In genomic region chr11:16598032-16598431, GRCh38 we compare ENCODE assay signal across 34 cellular contexts.
"Had no signal": no experiment of that assay in that cellular context is flagged by ENCODE, and none has a peak within 500 bp of the region (broad histone marks: within the 10 kb centered on the region; RNA-seq: fewer than 3 reads in every experiment).

No MANE protein-coding gene starts in this region.

- H3K36me3 ChIP-seq: MG63 had no signal

- H3K9ac ChIP-seq: KMS-11 had no signal

- H3K27ac ChIP-seq: KMS-11 had no signal

- H3K4me2 ChIP-seq: KMS-11 had no signal

- DNase-seq: Karpas-422, Kasumi-1, MG63, MM.1S, MV-4-11, NCI-H1048, NCI-H1092, NCI-H1092 treated with DMSO at 0.1 percent for 48 hours, NCI-H1105, NCI-H1105 treated with DMSO at 0.1 percent for 48 hours, NCI-H1417, NCI-H1417 treated with DMSO at 0.1 percent for 48 hours, NCI-H1436, NCI-H1436 treated with DMSO at 0.1 percent for 48 hours, NCI-H146, NCI-H1694, NCI-H1694 treated with DMSO at 0.1 percent for 48 hours, NCI-H187, NCI-H187 treated with DMSO at 0.1 percent for 48 hours, NCI-H1930, NCI-H2029, NCI-H2029 treated with DMSO at 0.1 percent for 48 hours, NCI-H2081, NCI-H2081 treated with DMSO at 0.1 percent for 48 hours, NCI-H2107, NCI-H2171, NCI-H2171 treated with DMSO at 0.1 percent for 48 hours, NCI-H2227 treated with DMSO at 0.1 percent for 48 hours, NCI-H226, NCI-H345, NCI-H446, NCI-H446 treated with DMSO at 0.1 percent for 48 hours, NCI-H510A had no signal

- H3K4me3 ChIP-seq: MG63 had no signal

- H3K9me3 ChIP-seq: MG63 had no signal

- H3K27me3 ChIP-seq: MG63 had no signal
